ENCODE assay signal across 15 cellular contexts in the genomic region with DNA sequence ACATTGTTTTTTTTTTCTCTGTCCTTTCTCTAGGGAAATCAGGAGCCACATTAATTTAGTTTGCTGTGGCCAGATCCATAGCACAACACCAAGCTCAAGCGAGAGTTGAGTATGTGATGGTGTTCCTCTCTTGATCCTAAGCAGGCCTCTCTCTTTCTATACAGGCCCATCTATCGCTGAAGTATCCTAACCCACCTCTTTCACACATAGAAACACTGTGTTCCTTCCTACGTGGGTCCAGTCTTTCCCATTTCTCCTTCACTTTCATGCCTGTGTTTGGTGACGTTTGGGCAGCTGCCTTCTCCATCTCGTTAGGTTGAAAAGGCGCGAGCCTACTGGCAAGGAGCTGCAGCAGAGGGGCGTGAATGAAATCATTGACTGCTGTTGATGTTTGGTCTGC. TPM values are rescaled to one million over a fixed set of nuclear protein-coding genes. Genes with fewer than 3 reads are reported as not detected.
DNase-seq lines count a peak whose midpoint lies in the region; ATAC-seq, FAIRE-seq and TF ChIP-seq lines count a peak whose summit lies in the region.
"Had no signal": no experiment of that assay in that cellular context is flagged by ENCODE, and none has a peak within 500 bp of the region (broad histone marks: within the 10 kb centered on the region; RNA-seq: fewer than 3 reads in every experiment).

No MANE protein-coding gene starts in this region.

- H3K4me3 Mint-ChIP-seq in activated T-helper 1 cell treated with anti-CD3 and anti-CD28 coated beads, Interleukin-12 subunit alpha, Interleukin-12 subunit beta, Interleukin-2, Interleukin-4 antibody, amounts not matched to agents 30 ng/mL and 10 ng/mL and 1 ng/mL, durations not matched to agents 14 hours and 24 hours and 36 hours: peak overlapping the region; percentile 95
- H3K4me3 Mint-ChIP-seq in mesothelial cell of epicardium: peak overlapping the region; percentile 90

- H3K9me3 ChIP-seq in DOHH2 (ENCODE audit: control insufficient read depth, insufficient read depth, low read length): no peaks in the 10 kb centered on the region
- H3K9me3 ChIP-seq: right lobe of liver had no signal

- H3K27ac ChIP-seq in ACC112 (ENCODE audit: low read depth, low read length) (no peak overlapping the region), DOHH2 (ENCODE audit: low read depth, low read length) (peak overlapping the region; percentile 45)
- H3K27ac ChIP-seq: right lobe of liver had no signal

- 0 out of 2 replicates have a peak, but pooled peaks cover 5% of the 10 kb centered on the region for H4K20me1 ChIP-seq in DOHH2 (ENCODE audit: control insufficient read depth, insufficient read depth, low read depth, low read length)

- DNase-seq in activated T-helper 1 cell treated with anti-CD3 and anti-CD28 coated beads, Interleukin-12 subunit alpha, Interleukin-12 subunit beta, Interleukin-2, Interleukin-4 antibody, amounts not matched to agents 30 ng/mL and 10 ng/mL and 1 ng/mL, durations not matched to agents 14 hours and 24 hours and 36 hours (ENCODE audit: low spot score): no peak
- DNase-seq in mesothelial cell of epicardium (ENCODE audit: low spot score in 2 of 2, unreplicated experiment in 2 of 2) (no peak), GM12891 (ENCODE audit: insufficient read length, low spot score) (no peak), NCI-H526 treated with DMSO at 0.1 percent for 48 hours (lab: John Stamatoyannopoulos, UW) (no peak)
- DNase-seq: amniotic stem cell, HCEC 1CT had no signal

- peak overlapping the region; percentile 78 for H3K4me3 ChIP-seq in ACC112 (ENCODE audit: low read depth, low read length)
- peak overlapping the region; percentile 80 for H3K4me3 ChIP-seq in DOHH2 (ENCODE audit: low read length)
- H3K4me3 ChIP-seq: right lobe of liver had no signal

- no peaks in the 10 kb centered on the region for H3K27me3 ChIP-seq in ACC112 (ENCODE audit: insufficient read depth, low read length)
- H3K27me3 ChIP-seq in DOHH2 (ENCODE audit: control insufficient read depth, low read length): no peaks in the 10 kb centered on the region
- H3K27me3 ChIP-seq: right lobe of liver had no signal

- H3K4me2 ChIP-seq in DOHH2 (ENCODE audit: low read length): peak overlapping the region; percentile 91

- TF ChIP-seq POLR2A in GM12891 (IDR thresholded peaks at IDR 0.05; ENCODE audit: low read depth, low read length): no peak

- FAIRE-seq in GM12891 (lab: Jason Lieb, UNC): no peak
- FAIRE-seq: K562 had no signal

- H3K4me1 Mint-ChIP-seq in activated T-helper 1 cell treated with anti-CD3 and anti-CD28 coated beads, Interleukin-12 subunit alpha, Interleukin-12 subunit beta, Interleukin-2, Interleukin-4 antibody, amounts not matched to agents 30 ng/mL and 10 ng/mL and 1 ng/mL, durations not matched to agents 14 hours and 24 hours and 36 hours (ENCODE audit: low read depth): peaks cover 54% of the 10 kb centered on the region
- H3K4me1 Mint-ChIP-seq in mesothelial cell of epicardium: peaks cover 26% of the 10 kb centered on the region

- H3K4me1 ChIP-seq in ACC112 (ENCODE audit: control insufficient read depth, insufficient read depth, low read length, unreplicated experiment): peaks cover 32% of the 10 kb centered on the region
- H3K4me1 ChIP-seq in DOHH2 (ENCODE audit: control insufficient read depth, low read length): peaks cover 68% of the 10 kb centered on the region

- H3K9me3 Mint-ChIP-seq in activated T-helper 1 cell treated with anti-CD3 and anti-CD28 coated beads, Interleukin-12 subunit alpha, Interleukin-12 subunit beta, Interleukin-2, Interleukin-4 antibody, amounts not matched to agents 30 ng/mL and 10 ng/mL and 1 ng/mL, durations not matched to agents 14 hours and 24 hours and 36 hours: no peaks in the 10 kb centered on the region
- H3K9me3 Mint-ChIP-seq in mesothelial cell of epicardium: no peaks in the 10 kb centered on the region
- H3K9me3 Mint-ChIP-seq: WTC11 had no signal

- TF ChIP-seq CTCF in DOHH2 (IDR thresholded peaks at IDR 0.05; ENCODE audit: low read depth, low read length, poor library complexity, severe bottlenecking) (no peak), mesothelial cell of epicardium (IDR thresholded peaks at IDR 0.05; ENCODE audit: unreplicated experiment) (no peak)

- ATAC-seq in HG03045 (IDR thresholded peaks at IDR 0.05; ENCODE audit: unreplicated experiment) (no peak), HG03457 (IDR thresholded peaks at IDR 0.05; ENCODE audit: unreplicated experiment) (no peak)
- ATAC-seq: K562, right lobe of liver, WTC11 had no signal

- H3K79me2 ChIP-seq in ACC112 (ENCODE audit: control insufficient read depth, insufficient read depth, low read length, unreplicated experiment) (peaks cover 55% of the 10 kb centered on the region), DOHH2 (ENCODE audit: control insufficient read depth, low read length) (peaks cover 74% of the 10 kb centered on the region)

- H3K9me2 ChIP-seq in DOHH2 (replicated peaks; ENCODE audit: control insufficient read depth, low read length): no peaks in the 10 kb centered on the region

- H3F3A ChIP-seq in DOHH2 (ENCODE audit: control insufficient read depth, insufficient read depth): peaks cover 30% of the 10 kb centered on the region

- no peak overlapping the region for H2AFZ ChIP-seq in ACC112 (ENCODE audit: low read length, unreplicated experiment)

- H3K36me3 Mint-ChIP-seq in activated T-helper 1 cell treated with anti-CD3 and anti-CD28 coated beads, Interleukin-12 subunit alpha, Interleukin-12 subunit beta, Interleukin-2, Interleukin-4 antibody, amounts not matched to agents 30 ng/mL and 10 ng/mL and 1 ng/mL, durations not matched to agents 14 hours and 24 hours and 36 hours (ENCODE audit: low read depth): peaks cover 40% of the 10 kb centered on the region
- H3K36me3 Mint-ChIP-seq in mesothelial cell of epicardium: peaks cover 26% of the 10 kb centered on the region

- intact Hi-C loops in activated T-helper 1 cell treated with anti-CD3 and anti-CD28 coated beads, Interleukin-12 subunit alpha, Interleukin-12 subunit beta, Interleukin-2, Interleukin-4 antibody, amounts not matched to agents 30 ng/mL and 10 ng/mL and 1 ng/mL, durations not matched to agents 14 hours and 24 hours and 36 hours (cut with micrococcal nuclease): loop anchor here (5.0 kb wide), 1 partner anchor 195 kb away; a partner anchor contains a TSS

- H3K36me3 ChIP-seq in ACC112 (ENCODE audit: insufficient read depth, low read length): peaks cover 10% of the 10 kb centered on the region
- H3K36me3 ChIP-seq in DOHH2 (ENCODE audit: control insufficient read depth, low read length): peaks cover 71% of the 10 kb centered on the region

- H3K27me3 Mint-ChIP-seq in activated T-helper 1 cell treated with anti-CD3 and anti-CD28 coated beads, Interleukin-12 subunit alpha, Interleukin-12 subunit beta, Interleukin-2, Interleukin-4 antibody, amounts not matched to agents 30 ng/mL and 10 ng/mL and 1 ng/mL, durations not matched to agents 14 hours and 24 hours and 36 hours (ENCODE audit: insufficient read depth): no peaks in the 10 kb centered on the region
- H3K27me3 Mint-ChIP-seq in mesothelial cell of epicardium (ENCODE audit: low read depth): no peaks in the 10 kb centered on the region

- H3K27ac Mint-ChIP-seq in activated T-helper 1 cell treated with anti-CD3 and anti-CD28 coated beads, Interleukin-12 subunit alpha, Interleukin-12 subunit beta, Interleukin-2, Interleukin-4 antibody, amounts not matched to agents 30 ng/mL and 10 ng/mL and 1 ng/mL, durations not matched to agents 14 hours and 24 hours and 36 hours: peak overlapping the region; percentile 10
- no peak overlapping the region for H3K27ac Mint-ChIP-seq in mesothelial cell of epicardium
- H3K27ac Mint-ChIP-seq: WTC11 had no signal

TF ChIP-seq in GM12891, 5 proteins besides CTCF, POLR2A, EP300 and RAD21:
- TF ChIP-seq PAX5 (IDR thresholded peaks at IDR 0.05; ENCODE audit: insufficient read depth, low read length, severe bottlenecking) (no peak), POU2F2 (IDR thresholded peaks at IDR 0.05; ENCODE audit: low read depth, low read length) (no peak), TAF1 (IDR thresholded peaks at IDR 0.05; ENCODE audit: low read depth, low read length) (no peak), SPI1 (IDR thresholded peaks at IDR 0.05; ENCODE audit: low read depth, low read length) (no peak), POLR2AphosphoS5 (IDR thresholded peaks at IDR 0.05; ENCODE audit: low read depth, low read length) (no peak)

RNA-seq across cellular contexts. Expression of a gene that starts 2.4 kb away (rescaled TPM):
- total RNA-seq in activated T-helper 1 cell treated with anti-CD3 and anti-CD28 coated beads, Interleukin-12 subunit alpha, Interleukin-12 subunit beta, Interleukin-2, Interleukin-4 antibody, amounts not matched to agents 30 ng/mL and 10 ng/mL and 1 ng/mL, durations not matched to agents 14 hours and 24 hours and 36 hours: 80.4 and 89.5 TPM in 2 replicates
- total RNA-seq in mesothelial cell of epicardium: 81.6 to 88.0 TPM (median 87.0 TPM) in 3 replicates
- 52.7 TPM for polyA plus RNA-seq in GM12891 (2012; ENCODE audit: low read depth, missing spikeins)

RNA-seq across cellular contexts. Expression of a gene that starts 20.4 kb away (rescaled TPM):
- total RNA-seq in activated T-helper 1 cell treated with anti-CD3 and anti-CD28 coated beads, Interleukin-12 subunit alpha, Interleukin-12 subunit beta, Interleukin-2, Interleukin-4 antibody, amounts not matched to agents 30 ng/mL and 10 ng/mL and 1 ng/mL, durations not matched to agents 14 hours and 24 hours and 36 hours: 267 TPM in 2 replicates
- total RNA-seq in mesothelial cell of epicardium: 182 to 201 TPM (median 195 TPM) in 3 replicates
- 149 TPM for polyA plus RNA-seq in GM12891 (2012; ENCODE audit: low read depth, missing spikeins)

RNA-seq across cellular contexts. Expression of a gene that starts 23.6 kb away (rescaled TPM):
- 0.34 TPM in 1 of 2 replicates, not detected in the other for total RNA-seq in activated T-helper 1 cell treated with anti-CD3 and anti-CD28 coated beads, Interleukin-12 subunit alpha, Interleukin-12 subunit beta, Interleukin-2, Interleukin-4 antibody, amounts not matched to agents 30 ng/mL and 10 ng/mL and 1 ng/mL, durations not matched to agents 14 hours and 24 hours and 36 hours
- 4.7 to 5.7 TPM (median 4.9 TPM) in 3 replicates for total RNA-seq in mesothelial cell of epicardium
- polyA plus RNA-seq in GM12891 (2012; ENCODE audit: low read depth, missing spikeins): 0.10 TPM
- total RNA-seq: K562, lower leg skin, right lobe of liver, RPMI7951 had no signal
- polyA plus RNA-seq: K562 had no signal

RNA-seq across cellular contexts. Expression of a gene that starts 46.2 kb away (rescaled TPM):
- 0.18 and 0.76 TPM in 2 replicates for total RNA-seq in activated T-helper 1 cell treated with anti-CD3 and anti-CD28 coated beads, Interleukin-12 subunit alpha, Interleukin-12 subunit beta, Interleukin-2, Interleukin-4 antibody, amounts not matched to agents 30 ng/mL and 10 ng/mL and 1 ng/mL, durations not matched to agents 14 hours and 24 hours and 36 hours
- not detected in 3 replicates for total RNA-seq in mesothelial cell of epicardium
- polyA plus RNA-seq in GM12891 (2012; ENCODE audit: low read depth, missing spikeins): not detected
- total RNA-seq: lower leg skin, right lobe of liver, WTC11 had no signal
